Comparison of ENCODE assay signal across 7 cellular contexts in the genomic region with DNA sequence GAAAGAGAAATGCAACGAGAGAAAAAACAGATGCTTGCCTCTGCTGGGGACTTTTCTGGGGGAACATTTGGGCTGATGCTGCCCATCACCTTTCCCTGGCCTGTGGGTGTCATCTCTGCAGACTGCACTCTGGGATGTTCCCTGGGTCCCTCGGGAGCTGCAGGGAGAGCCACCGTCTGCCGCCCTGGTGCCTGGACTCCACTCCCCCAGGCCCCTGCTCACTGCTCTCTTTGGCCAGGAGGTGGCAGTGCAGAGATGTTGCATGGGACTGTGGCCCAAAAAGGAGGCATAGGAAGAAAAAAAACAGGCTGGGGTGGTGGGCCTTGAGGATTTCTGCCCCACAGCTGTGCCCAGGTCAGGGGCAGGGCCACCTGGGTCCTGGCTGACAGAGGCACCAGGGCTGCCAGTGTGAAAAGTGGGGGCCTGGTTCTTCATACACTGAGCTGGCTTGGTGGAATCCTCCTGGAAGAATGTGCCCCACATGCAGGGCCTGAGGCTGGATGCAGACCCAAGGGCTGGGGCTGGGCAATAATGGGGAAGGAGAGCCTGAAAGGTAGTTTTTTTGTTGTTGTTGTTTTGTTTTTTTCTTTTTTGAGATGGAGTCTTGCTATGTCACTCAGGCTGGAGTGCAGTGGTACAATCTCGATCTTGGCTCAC.
A peak's percentile ranks its signal among the peaks of the same experiment; 100 is the strongest.
DNase-seq lines count a peak whose midpoint lies in the region; ATAC-seq, FAIRE-seq and TF ChIP-seq lines count a peak whose summit lies in the region.

No MANE protein-coding gene starts in this region.

- no peaks in the 10 kb centered on the region for H3K79me2 ChIP-seq in GM23338 (replicated peaks; ENCODE audit: insufficient read depth)

- H3K4me1 ChIP-seq in GM23338 (ENCODE audit: insufficient read depth) (peaks cover 7% of the 10 kb centered on the region; the same call in 1 of the 2 replicates), small intestine (ENCODE audit: control insufficient read depth in 2 of 2, insufficient read depth in 1 of 2, low read depth in 1 of 2, low read length in 1 of 2) (peaks cover 0 to 3% of the 10 kb centered on the region in 2 donors)

- H3K27me3 Mint-ChIP-seq in GM23338 (ENCODE audit: insufficient read depth, low read depth, poor library complexity) (peaks cover 4% of the 10 kb centered on the region), glutamatergic neuron (ENCODE audit: unreplicated experiment) (peaks cover 2% of the 10 kb centered on the region), immature natural killer cell (ENCODE audit: low read depth in 3 of 3) (no peaks in the 10 kb centered on the region)

- no peaks in the 10 kb centered on the region for H3F3A ChIP-seq in GM23338 (replicated peaks; ENCODE audit: low read depth)

- H3K27ac ChIP-seq in GM23338 (ENCODE audit: low read depth) (no peak overlapping the region), small intestine (ENCODE audit: low read depth in 1 of 2, low read length in 1 of 2) (no peak overlapping the region)

- DNase-seq in GM12864 (ENCODE audit: low read depth) (no peak), GM23338 (ENCODE audit: low spot score) (peak; percentile 86), NB4 (ENCODE audit: low read depth) (peak; percentile 61), glutamatergic neuron (peak; percentile 84), small intestine (peak; percentile 40), immature natural killer cell (no peak)
- peak; percentile 64 for DNase-seq in activated CD8-positive, alpha-beta memory T cell treated with anti-CD3 and anti-CD28 coated beads, Interleukin-2, amount 50 U/mL, for 48 hours

- FAIRE-seq in small intestine (lab: Jason Lieb, UNC) = no peak

- no peak overlapping the region for H3K4me2 ChIP-seq in GM23338

- H3K9me3 Mint-ChIP-seq in GM23338 (no peaks in the 10 kb centered on the region), glutamatergic neuron (ENCODE audit: unreplicated experiment) (peaks cover 3% of the 10 kb centered on the region), immature natural killer cell (no peaks in the 10 kb centered on the region)

- peak; percentile 96 for ATAC-seq in GM23338

- H3K9me3 ChIP-seq in small intestine (ENCODE audit: control insufficient read depth, low read depth) = no peaks in the 10 kb centered on the region

- H3K4me3 Mint-ChIP-seq in GM23338 (no peak overlapping the region), glutamatergic neuron (ENCODE audit: unreplicated experiment) (no peak overlapping the region), immature natural killer cell (no peak overlapping the region)

- H3K36me3 ChIP-seq in GM23338 (ENCODE audit: insufficient read depth) = no peaks in the 10 kb centered on the region
- no peaks in the 10 kb centered on the region for H3K36me3 ChIP-seq in small intestine (ENCODE audit: control insufficient read depth in 2 of 2, insufficient read depth in 2 of 2, low read length in 2 of 2)

- H3K27me3 ChIP-seq in GM23338 (ENCODE audit: insufficient read depth) (no peaks in the 10 kb centered on the region), small intestine (ENCODE audit: control insufficient read depth in 2 of 2, insufficient read depth in 2 of 2, low read length in 2 of 2) (no peaks in the 10 kb centered on the region)

- TF ChIP-seq POLR2A in NB4 (IDR thresholded peaks at IDR 0.05; ENCODE audit: extremely low read depth, insufficient read length) = no peak

- H3K27ac Mint-ChIP-seq in GM23338 (no peak overlapping the region), glutamatergic neuron (ENCODE audit: unreplicated experiment) (peak overlapping the region; percentile 49), immature natural killer cell (peak overlapping the region in 1 of 6 donors; percentile 73)

- H3K4me1 Mint-ChIP-seq in GM23338 (peaks cover 18% of the 10 kb centered on the region), glutamatergic neuron (ENCODE audit: low read depth, unreplicated experiment) (peaks cover 26% of the 10 kb centered on the region), immature natural killer cell (no peaks in the 10 kb centered on the region)

- WGBS in small intestine, 3 donors = 36 to 44% (median 41%) methylated on average over 5 of the region's 5 CpGs

- peak overlapping the region; percentile 85; the same call in 1 of the 2 replicates for H2AFZ ChIP-seq in GM23338

- TF ChIP-seq CTCF in GM12864 (IDR thresholded peaks at IDR 0.05; ENCODE audit: low read depth, low read length, missing control alignments) = peak; percentile 88
- peak; percentile 85 to 95 for TF ChIP-seq CTCF in GM23338 (conservative IDR thresholded peaks at IDR 0.05; ENCODE audit: low read depth in 2 of 2)
- TF ChIP-seq CTCF in NB4 (IDR thresholded peaks at IDR 0.05; ENCODE audit: low read depth, low read length) = peak; percentile 87
- peak; percentile 82 for TF ChIP-seq CTCF in glutamatergic neuron (IDR thresholded peaks at IDR 0.05; ENCODE audit: partially characterized antibody, unreplicated experiment)

- H3K4me3 ChIP-seq in GM12864 (ENCODE audit: low read depth, low read length) = no peak overlapping the region
- H3K4me3 ChIP-seq in GM23338 = no peak overlapping the region
- H3K4me3 ChIP-seq in NB4 (ENCODE audit: low read depth, low read length) = no peak overlapping the region
- no peak overlapping the region for H3K4me3 ChIP-seq in small intestine (ENCODE audit: low read depth in 1 of 2, low read length in 2 of 2)

- peaks cover 4% of the 10 kb centered on the region; the same call in 1 of the 2 replicates for H4K20me1 ChIP-seq in GM23338 (replicated peaks; ENCODE audit: insufficient read depth)

- H3K36me3 Mint-ChIP-seq in GM23338 (ENCODE audit: low read depth) (no peaks in the 10 kb centered on the region), glutamatergic neuron (ENCODE audit: unreplicated experiment) (no peaks in the 10 kb centered on the region), immature natural killer cell (no peaks in the 10 kb centered on the region)

- no peaks in the 10 kb centered on the region for H3K9me2 ChIP-seq in GM23338 (ENCODE audit: insufficient read depth)

TF ChIP-seq in GM23338, 12 proteins besides CTCF, POLR2A, EP300 and RAD21 (continues in another document):
- TF ChIP-seq, protein P1, sequence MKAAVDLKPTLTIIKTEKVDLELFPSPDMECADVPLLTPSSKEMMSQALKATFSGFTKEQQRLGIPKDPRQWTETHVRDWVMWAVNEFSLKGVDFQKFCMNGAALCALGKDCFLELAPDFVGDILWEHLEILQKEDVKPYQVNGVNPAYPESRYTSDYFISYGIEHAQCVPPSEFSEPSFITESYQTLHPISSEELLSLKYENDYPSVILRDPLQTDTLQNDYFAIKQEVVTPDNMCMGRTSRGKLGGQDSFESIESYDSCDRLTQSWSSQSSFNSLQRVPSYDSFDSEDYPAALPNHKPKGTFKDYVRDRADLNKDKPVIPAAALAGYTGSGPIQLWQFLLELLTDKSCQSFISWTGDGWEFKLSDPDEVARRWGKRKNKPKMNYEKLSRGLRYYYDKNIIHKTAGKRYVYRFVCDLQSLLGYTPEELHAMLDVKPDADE (IDR thresholded peaks at IDR 0.05) = no peak
- TF ChIP-seq EZH2phosphoT487 (IDR thresholded peaks at IDR 0.05; ENCODE audit: unreplicated experiment) (no peak), STAT1 (IDR thresholded peaks at IDR 0.05; ENCODE audit: unreplicated experiment) (no peak), POLR2AphosphoS5 (IDR thresholded peaks at IDR 0.05; ENCODE audit: low read depth) (no peak), CREB1 (CRISPR knock-in tag; IDR thresholded peaks at IDR 0.05; ENCODE audit: low read depth) (no peak), ZNF114 (CRISPR knock-in tag; IDR thresholded peaks at IDR 0.05) (no peak), NANOG (IDR thresholded peaks at IDR 0.05; ENCODE audit: borderline replicate concordance) (no peak), ZNF331 (CRISPR knock-in tag; IDR thresholded peaks at IDR 0.05; ENCODE audit: low read depth) (no peak), JUNB (IDR thresholded peaks at IDR 0.05; ENCODE audit: unreplicated experiment) (no peak), EZH2 (IDR thresholded peaks at IDR 0.05; ENCODE audit: low read depth, unreplicated experiment) (no peak)

Comparison
In these comparisons a context has a peak if more than half of its experiments do, and no peak if none do; other contexts are left out.
1. DNase-seq: peak in GM23338 (single experiment), NB4 (single experiment), activated CD8-positive, alpha-beta memory T cell treated with anti-CD3 and anti-CD28 coated beads, Interleukin-2, amount 50 U/mL, for 48 hours (single experiment), glutamatergic neuron (single experiment) and small intestine (single experiment); none in GM12864 (single experiment) and immature natural killer cell (0 of 3).
2. Peak in every context shown above with its lines, with median percentiles within 50 percentile points of each other: CTCF ChIP-seq.